ENCODE assay signal across 22 cellular contexts in genomic region chr3:15164356-15164755, GRCh38. TPM values are rescaled to one million over a fixed set of nuclear protein-coding genes. Genes with fewer than 3 reads are reported as not detected.
A peak's percentile ranks its signal among the peaks of the same experiment; 100 is the strongest.
DNase-seq lines count a peak whose midpoint lies in the region; ATAC-seq, FAIRE-seq and TF ChIP-seq lines count a peak whose summit lies in the region.
"Had no signal": no experiment of that assay in that cellular context is flagged by ENCODE, and none has a peak within 500 bp of the region (broad histone marks: within the 10 kb centered on the region; RNA-seq: fewer than 3 reads in every experiment).

No MANE protein-coding gene starts in this region.

- no peaks in the 10 kb centered on the region for H3K4me1 ChIP-seq in SK-N-SH (ENCODE audit: control insufficient read depth in 1 of 2, insufficient read depth in 2 of 2, low read depth in 1 of 2, low read length in 1 of 2)
- H3K4me1 ChIP-seq: HAP-1 had no signal

- ATAC-seq in SK-N-SH treated with all-trans-retinoic acid at 6 μM for 48 hours (no peak), left cardiac atrium (no peak)
- no peak for ATAC-seq in stimulated activated memory B cell treated with anti-CD40 and anti-IgM and Interleukin-4, amounts not matched to agents 10 μg/mL and 1 μg/mL and 100 μg/mL, for 72 hours
- ATAC-seq: PC-3 had no signal

- H3K79me2 ChIP-seq in SK-N-SH (ENCODE audit: insufficient read depth) = no peaks in the 10 kb centered on the region

- WGBS in SK-N-SH (ENCODE audit: low lambda C conversion rate) = 47% methylated on average over 1 of the region's 1 CpG

- peaks cover 13% of the 10 kb centered on the region for H3K4me1 Mint-ChIP-seq in stimulated activated memory B cell treated with anti-CD40 and anti-IgM and Interleukin-4, amounts not matched to agents 10 μg/mL and 1 μg/mL and 100 μg/mL, for 72 hours

- TF ChIP-seq CTCF in SK-N-SH (IDR thresholded peaks at IDR 0.05) = no peak
- no peak for TF ChIP-seq CTCF in foreskin fibroblast (IDR thresholded peaks at IDR 0.05; ENCODE audit: low read depth, low read length)

- no peaks in the 10 kb centered on the region for H3F3A ChIP-seq in SK-N-SH (replicated peaks; ENCODE audit: insufficient read depth)

- no peaks in the 10 kb centered on the region for H3K36me3 Mint-ChIP-seq in stimulated activated memory B cell treated with anti-CD40 and anti-IgM and Interleukin-4, amounts not matched to agents 10 μg/mL and 1 μg/mL and 100 μg/mL, for 72 hours

- H3K9ac ChIP-seq in SK-N-SH = no peak overlapping the region

- H3K4me3 ChIP-seq in SK-N-SH (ENCODE audit: low read depth in 2 of 2, low read length in 1 of 2) (no peak overlapping the region), foreskin fibroblast (ENCODE audit: low read depth in 1 of 2, low read length in 2 of 2) (no peak overlapping the region)
- H3K4me3 ChIP-seq: HAP-1, MG63 had no signal

- no peak overlapping the region for H3K27ac ChIP-seq in SK-N-SH (ENCODE audit: low read depth in 2 of 2, low read length in 1 of 2)
- H3K27ac ChIP-seq: 22Rv1 had no signal

- no peak for TF ChIP-seq EP300 in SK-N-SH (IDR thresholded peaks at IDR 0.05; ENCODE audit: borderline replicate concordance in 1 of 2, low read depth in 1 of 2, low read length in 1 of 2)

- POLR2A ChIA-PET in SK-N-SH (lab: Yijun Ruan, JAX) = no interaction called here

- CTCF ChIA-PET in SK-N-SH (lab: Yijun Ruan, JAX) = interaction anchor here (0.6 to 1.0 kb wide), 2 partner anchors 9 to 15 kb away, joined by 3 read pairs; no protein-coding TSS in a partner anchor

- H3K27ac Mint-ChIP-seq in stimulated activated memory B cell treated with anti-CD40 and anti-IgM and Interleukin-4, amounts not matched to agents 10 μg/mL and 1 μg/mL and 100 μg/mL, for 72 hours = no peak overlapping the region

- peak; percentile 99 for FAIRE-seq in endometrium (lab: Jason Lieb, UNC)
- FAIRE-seq: D721Med had no signal

- H3K27me3 Mint-ChIP-seq in stimulated activated memory B cell treated with anti-CD40 and anti-IgM and Interleukin-4, amounts not matched to agents 10 μg/mL and 1 μg/mL and 100 μg/mL, for 72 hours = no peaks in the 10 kb centered on the region

- no peak overlapping the region for H3K4me3 Mint-ChIP-seq in stimulated activated memory B cell treated with anti-CD40 and anti-IgM and Interleukin-4, amounts not matched to agents 10 μg/mL and 1 μg/mL and 100 μg/mL, for 72 hours

- no peak overlapping the region for H3K4me2 ChIP-seq in SK-N-SH

- no peak overlapping the region for H2AFZ ChIP-seq in SK-N-SH (ENCODE audit: low read depth)

- no peaks in the 10 kb centered on the region for H3K9me2 ChIP-seq in SK-N-SH

- no peaks in the 10 kb centered on the region for H3K9me3 ChIP-seq in SK-N-SH
- H3K9me3 ChIP-seq: HAP-1, MG63 had no signal

- H4K20me1 ChIP-seq in SK-N-SH (ENCODE audit: insufficient read depth) = no peaks in the 10 kb centered on the region

- 0 out of 2 replicates have a peak, but pooled peaks cover 5% of the 10 kb centered on the region for H3K27me3 ChIP-seq in SK-N-SH (ENCODE audit: insufficient read depth)
- H3K27me3 ChIP-seq: MG63 had no signal

- no peak for TF ChIP-seq RAD21 in SK-N-SH (IDR thresholded peaks at IDR 0.05; ENCODE audit: low read length)

- H3K9me3 Mint-ChIP-seq in stimulated activated memory B cell treated with anti-CD40 and anti-IgM and Interleukin-4, amounts not matched to agents 10 μg/mL and 1 μg/mL and 100 μg/mL, for 72 hours = no peaks in the 10 kb centered on the region

- H3K36me3 ChIP-seq in SK-N-SH (replicated peaks in 1 of 2; ENCODE audit: control insufficient read depth in 1 of 2, insufficient read depth in 2 of 2, low read length in 1 of 2) = no peaks in the 10 kb centered on the region
- H3K36me3 ChIP-seq: HAP-1, MG63 had no signal

- DNase-seq in SK-N-SH = no peak
- DNase-seq in foreskin fibroblast = peak; percentile 17 to 69
- no peak for DNase-seq in left cardiac atrium
- no peak for DNase-seq in HPDE6-E6E7 (ENCODE audit: extremely low spot score)
- no peak for DNase-seq in NK-92 treated with Interleukin-12 subunit alpha and Interleukin-12 subunit beta, amount 100 ng/mL, for 24 hours (lab: John Stamatoyannopoulos, UW)
- DNase-seq: C1 segment of cervical spinal cord, Kasumi-1, MG63, NCI-H1048, NCI-H1436 treated with DMSO at 0.1 percent for 48 hours, NCI-H2029, NCI-H345, NCI-H524 treated with DMSO at 0.1 percent for 48 hours, PC-3, RPMI8226, SHP77 treated with DMSO at 0.1 percent for 48 hours had no signal

- intact Hi-C loops in left cardiac atrium (cut with DNase I) = no loop called here

TF ChIP-seq in SK-N-SH treated with all-trans-retinoic acid at 6 μM for 48 hours, 23 proteins besides CTCF, POLR2A, EP300 and RAD21:
- 0 out of 2 replicates have a peak, but pooled peaks have one; percentile 23 for TF ChIP-seq ISL1 (CRISPR knock-in tag; IDR thresholded peaks at IDR 0.05)
- TF ChIP-seq, protein P1, sequence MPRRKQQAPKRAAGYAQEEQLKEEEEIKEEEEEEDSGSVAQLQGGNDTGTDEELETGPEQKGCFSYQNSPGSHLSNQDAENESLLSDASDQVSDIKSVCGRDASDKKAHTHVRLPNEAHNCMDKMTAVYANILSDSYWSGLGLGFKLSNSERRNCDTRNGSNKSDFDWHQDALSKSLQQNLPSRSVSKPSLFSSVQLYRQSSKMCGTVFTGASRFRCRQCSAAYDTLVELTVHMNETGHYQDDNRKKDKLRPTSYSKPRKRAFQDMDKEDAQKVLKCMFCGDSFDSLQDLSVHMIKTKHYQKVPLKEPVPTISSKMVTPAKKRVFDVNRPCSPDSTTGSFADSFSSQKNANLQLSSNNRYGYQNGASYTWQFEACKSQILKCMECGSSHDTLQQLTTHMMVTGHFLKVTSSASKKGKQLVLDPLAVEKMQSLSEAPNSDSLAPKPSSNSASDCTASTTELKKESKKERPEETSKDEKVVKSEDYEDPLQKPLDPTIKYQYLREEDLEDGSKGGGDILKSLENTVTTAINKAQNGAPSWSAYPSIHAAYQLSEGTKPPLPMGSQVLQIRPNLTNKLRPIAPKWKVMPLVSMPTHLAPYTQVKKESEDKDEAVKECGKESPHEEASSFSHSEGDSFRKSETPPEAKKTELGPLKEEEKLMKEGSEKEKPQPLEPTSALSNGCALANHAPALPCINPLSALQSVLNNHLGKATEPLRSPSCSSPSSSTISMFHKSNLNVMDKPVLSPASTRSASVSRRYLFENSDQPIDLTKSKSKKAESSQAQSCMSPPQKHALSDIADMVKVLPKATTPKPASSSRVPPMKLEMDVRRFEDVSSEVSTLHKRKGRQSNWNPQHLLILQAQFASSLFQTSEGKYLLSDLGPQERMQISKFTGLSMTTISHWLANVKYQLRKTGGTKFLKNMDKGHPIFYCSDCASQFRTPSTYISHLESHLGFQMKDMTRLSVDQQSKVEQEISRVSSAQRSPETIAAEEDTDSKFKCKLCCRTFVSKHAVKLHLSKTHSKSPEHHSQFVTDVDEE (CRISPR knock-in tag; IDR thresholded peaks at IDR 0.05) = no peak

TF ChIP-seq in SK-N-SH, 30 proteins besides CTCF, POLR2A, EP300 and RAD21 (continues in another document):
- TF ChIP-seq GATA2 (CRISPR knock-in tag; IDR thresholded peaks at IDR 0.05) (no peak), MEF2A (IDR thresholded peaks at IDR 0.05; ENCODE audit: borderline replicate concordance, low read depth) (no peak), TAF1 (IDR thresholded peaks at IDR 0.05; ENCODE audit: borderline replicate concordance, low read depth, low read length) (no peak), YY1 (IDR thresholded peaks at IDR 0.05; ENCODE audit: low read depth) (no peak), FOXJ3 (CRISPR knock-in tag; IDR thresholded peaks at IDR 0.05) (no peak), POLR2AphosphoS5 (IDR thresholded peaks at IDR 0.05; ENCODE audit: low read depth, low read length) (no peak), ZBTB33 (IDR thresholded peaks at IDR 0.05; ENCODE audit: borderline replicate concordance, low read depth) (no peak)
- TF ChIP-seq, protein P2, sequence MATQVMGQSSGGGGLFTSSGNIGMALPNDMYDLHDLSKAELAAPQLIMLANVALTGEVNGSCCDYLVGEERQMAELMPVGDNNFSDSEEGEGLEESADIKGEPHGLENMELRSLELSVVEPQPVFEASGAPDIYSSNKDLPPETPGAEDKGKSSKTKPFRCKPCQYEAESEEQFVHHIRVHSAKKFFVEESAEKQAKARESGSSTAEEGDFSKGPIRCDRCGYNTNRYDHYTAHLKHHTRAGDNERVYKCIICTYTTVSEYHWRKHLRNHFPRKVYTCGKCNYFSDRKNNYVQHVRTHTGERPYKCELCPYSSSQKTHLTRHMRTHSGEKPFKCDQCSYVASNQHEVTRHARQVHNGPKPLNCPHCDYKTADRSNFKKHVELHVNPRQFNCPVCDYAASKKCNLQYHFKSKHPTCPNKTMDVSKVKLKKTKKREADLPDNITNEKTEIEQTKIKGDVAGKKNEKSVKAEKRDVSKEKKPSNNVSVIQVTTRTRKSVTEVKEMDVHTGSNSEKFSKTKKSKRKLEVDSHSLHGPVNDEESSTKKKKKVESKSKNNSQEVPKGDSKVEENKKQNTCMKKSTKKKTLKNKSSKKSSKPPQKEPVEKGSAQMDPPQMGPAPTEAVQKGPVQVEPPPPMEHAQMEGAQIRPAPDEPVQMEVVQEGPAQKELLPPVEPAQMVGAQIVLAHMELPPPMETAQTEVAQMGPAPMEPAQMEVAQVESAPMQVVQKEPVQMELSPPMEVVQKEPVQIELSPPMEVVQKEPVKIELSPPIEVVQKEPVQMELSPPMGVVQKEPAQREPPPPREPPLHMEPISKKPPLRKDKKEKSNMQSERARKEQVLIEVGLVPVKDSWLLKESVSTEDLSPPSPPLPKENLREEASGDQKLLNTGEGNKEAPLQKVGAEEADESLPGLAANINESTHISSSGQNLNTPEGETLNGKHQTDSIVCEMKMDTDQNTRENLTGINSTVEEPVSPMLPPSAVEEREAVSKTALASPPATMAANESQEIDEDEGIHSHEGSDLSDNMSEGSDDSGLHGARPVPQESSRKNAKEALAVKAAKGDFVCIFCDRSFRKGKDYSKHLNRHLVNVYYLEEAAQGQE (IDR thresholded peaks at IDR 0.05; ENCODE audit: low read depth, low read length) = no peak

RNA-seq across cellular contexts. Expression of gene CAPN7, which starts 41.7 kb away (rescaled TPM):
- polyA plus RNA-seq in SK-N-SH (2012; rRNA removed) = 7.3 and 11.1 TPM in 2 replicates
- polyA plus RNA-seq in SK-N-SH (2012; cell fraction: cytosol; rRNA removed) = 8.7 and 13.0 TPM in 2 replicates
- 21.6 and 21.9 TPM in 2 replicates for polyA plus RNA-seq in SK-N-SH (2012; cell fraction: nucleus; rRNA removed)
- 10 to 100 TPM; 28.4 to 28.9 TPM for total RNA-seq in left cardiac atrium

Comparison
In these comparisons a context has a peak if more than half of its experiments do, and no peak if none do; other contexts are left out.
1. DNase-seq: peak in foreskin fibroblast (2 of 2); none in SK-N-SH (single experiment), left cardiac atrium (single experiment), HPDE6-E6E7 (single experiment) and NK-92 treated with Interleukin-12 subunit alpha and Interleukin-12 subunit beta, amount 100 ng/mL, for 24 hours (single experiment).